1 cellular context compared by ENCODE assay signal in genomic region chr14:22747769-22748168, GRCh38.
TF ChIP-seq lines count a peak whose summit lies in the region.

No MANE protein-coding gene starts in this region.

TF ChIP-seq in GM12878, 131 proteins besides CTCF, POLR2A, EP300 and RAD21:
- no peak for TF ChIP-seq ZBTB4 (CRISPR knock-in tag; IDR thresholded peaks at IDR 0.05)
- no peak for TF ChIP-seq NBN (IDR thresholded peaks at IDR 0.05)
- TF ChIP-seq ATF2 (IDR thresholded peaks at IDR 0.05; ENCODE audit: low read length), result no peak
- TF ChIP-seq POU2F2 (IDR thresholded peaks at IDR 0.05; ENCODE audit: borderline replicate concordance, low read depth, low read length), result no peak
- TF ChIP-seq HDAC2 (IDR thresholded peaks at IDR 0.05), result no peak
- no peak for TF ChIP-seq CBFB (IDR thresholded peaks at IDR 0.05; ENCODE audit: low read depth)
- no peak for TF ChIP-seq SPI1 (IDR thresholded peaks at IDR 0.05; ENCODE audit: borderline replicate concordance, insufficient read depth, low read depth, low read length)
- TF ChIP-seq SP1 (IDR thresholded peaks at IDR 0.05; ENCODE audit: low read depth, low read length), result no peak
- no peak for TF ChIP-seq SRF (IDR thresholded peaks at IDR 0.05; ENCODE audit: low read depth in 2 of 2, low read length in 2 of 2)
- TF ChIP-seq BMI1 (IDR thresholded peaks at IDR 0.05; ENCODE audit: borderline replicate concordance), result no peak
- no peak for TF ChIP-seq HDAC6 (IDR thresholded peaks at IDR 0.05; ENCODE audit: unreplicated experiment)
- TF ChIP-seq LARP7 (IDR thresholded peaks at IDR 0.05), result no peak
- TF ChIP-seq ZZZ3 (IDR thresholded peaks at IDR 0.05; ENCODE audit: control insufficient read depth, insufficient read length, low read depth), result no peak
- no peak for TF ChIP-seq IRF4 (IDR thresholded peaks at IDR 0.05; ENCODE audit: low read depth, low read length)
- TF ChIP-seq WRNIP1 (IDR thresholded peaks at IDR 0.05; ENCODE audit: borderline replicate concordance, low read depth, low read length), result no peak
- TF ChIP-seq TCF12 (IDR thresholded peaks at IDR 0.05; ENCODE audit: low read depth, low read length), result no peak
- no peak for TF ChIP-seq IKZF1 (conservative IDR thresholded peaks at IDR 0.05)
- no peak for TF ChIP-seq MYC (IDR thresholded peaks at IDR 0.05; ENCODE audit: insufficient read depth, insufficient read length, insufficient replicate concordance, low read length, severe bottlenecking)
